In the genomic region with DNA sequence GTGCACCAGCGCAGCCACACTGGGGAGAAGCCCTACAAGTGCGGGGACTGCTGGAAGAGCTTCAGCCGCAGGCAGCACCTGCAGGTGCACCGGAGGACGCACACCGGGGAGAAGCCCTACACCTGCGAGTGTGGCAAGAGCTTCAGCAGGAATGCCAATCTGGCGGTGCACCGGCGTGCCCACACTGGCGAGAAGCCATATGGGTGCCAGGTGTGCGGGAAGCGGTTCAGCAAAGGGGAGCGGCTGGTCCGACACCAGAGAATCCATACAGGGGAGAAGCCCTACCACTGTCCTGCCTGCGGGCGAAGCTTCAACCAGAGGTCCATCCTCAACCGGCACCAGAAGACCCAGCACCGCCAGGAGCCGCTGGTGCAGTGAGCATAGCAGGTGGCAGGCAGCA, we compare ENCODE assay signal across 25 cellular contexts. TPM values are rescaled to one million over a fixed set of nuclear protein-coding genes. Genes with fewer than 3 reads are reported as not detected.
DNase-seq lines count a peak whose midpoint lies in the region; ATAC-seq, FAIRE-seq and TF ChIP-seq lines count a peak whose summit lies in the region.
"Had no signal": no experiment of that assay in that cellular context is flagged by ENCODE, and none has a peak within 500 bp of the region (broad histone marks: within the 10 kb centered on the region; RNA-seq: fewer than 3 reads in every experiment).

No MANE protein-coding gene starts in this region.

- H3K9me3 Mint-ChIP-seq in activated T-cell treated with anti-CD3 and anti-CD28 coated beads, Interleukin-2, amount 50 U/mL, for 72 hours: no peaks in the 10 kb centered on the region
- H3K9me3 Mint-ChIP-seq in CD14-positive monocyte: no peaks in the 10 kb centered on the region
- H3K9me3 Mint-ChIP-seq: CD4-positive, alpha-beta memory T cell had no signal

- H3K9me3 ChIP-seq in HUES64 (ENCODE audit: insufficient read depth, low read depth, low read length) (no peaks in the 10 kb centered on the region), aorta (ENCODE audit: control insufficient read depth, low read length) (no peaks in the 10 kb centered on the region)
- H3K9me3 ChIP-seq: A549; BLaER1 treated with 17β-estradiol and CSF1 and Interleukin-3, amounts not matched to agents 10 nM and 100 nM had no signal

- H3K36me3 ChIP-seq in HUES64 (ENCODE audit: insufficient read depth, low read length) (peaks cover 80% of the 10 kb centered on the region), bronchial epithelial cell (ENCODE audit: control insufficient read depth, insufficient read depth, low read length) (peaks cover 26% of the 10 kb centered on the region), aorta (ENCODE audit: control insufficient read depth in 1 of 2, insufficient read depth in 2 of 2, low read length in 1 of 2) (peaks cover 0 to 13% of the 10 kb centered on the region in 2 donors)

- H3K4me1 ChIP-seq in HUES64 (ENCODE audit: insufficient read depth, low read length): peaks cover 25% of the 10 kb centered on the region
- no peaks in the 10 kb centered on the region for H3K4me1 ChIP-seq in aorta (ENCODE audit: control insufficient read depth in 1 of 2, insufficient read depth in 2 of 2, low read length in 2 of 2)
- H3K4me1 ChIP-seq: A549 had no signal

- H3K36me3 Mint-ChIP-seq in activated T-cell treated with anti-CD3 and anti-CD28 coated beads, Interleukin-2, amount 50 U/mL, for 72 hours (ENCODE audit: insufficient read depth in 2 of 2): peaks cover 32 to 45% of the 10 kb centered on the region in 2 donors
- H3K36me3 Mint-ChIP-seq in CD14-positive monocyte: peaks cover 59 to 72% of the 10 kb centered on the region in 2 donors

- no peak for ATAC-seq in activated T-cell treated with anti-CD3 and anti-CD28 coated beads, Interleukin-2, amount 50 U/mL, for 72 hours (replicated peaks in 1 of 2)
- ATAC-seq in aorta (ENCODE audit: low FRiP score) (peak; percentile 23), GM18511 (IDR thresholded peaks at IDR 0.05; ENCODE audit: unreplicated experiment) (no peak)
- ATAC-seq: A549 had no signal

- H3K4me3 ChIP-seq in HUES64 (ENCODE audit: low read length) (no peak overlapping the region), bronchial epithelial cell (ENCODE audit: low read depth, low read length) (no peak overlapping the region), aorta (ENCODE audit: low read length in 2 of 2) (no peak overlapping the region)
- H3K4me3 ChIP-seq: A549; BLaER1 treated with 17β-estradiol and CSF1 and Interleukin-3, amounts not matched to agents 10 nM and 100 nM; GM23248 had no signal

- 96% methylated on average over 20 of the region's 20 CpGs for WGBS in HUES64
- WGBS in aorta, 2 donors: 94% methylated on average over 20 of the region's 20 CpGs

- H3K4me3 Mint-ChIP-seq in activated T-cell treated with anti-CD3 and anti-CD28 coated beads, Interleukin-2, amount 50 U/mL, for 72 hours: no peak overlapping the region
- H3K4me3 Mint-ChIP-seq in CD14-positive monocyte: no peak overlapping the region
- H3K4me3 Mint-ChIP-seq: CD4-positive, alpha-beta memory T cell had no signal

- H3K9ac ChIP-seq in HUES64 (ENCODE audit: low read depth, low read length): no peak overlapping the region
- H3K9ac ChIP-seq: BLaER1 treated with 17β-estradiol and CSF1 and Interleukin-3, amounts not matched to agents 10 nM and 100 nM; GM23248 had no signal

- intact Hi-C loops in aorta (cut with DNase I): no loop called here
- intact Hi-C loops in CD14-positive monocyte (cut with micrococcal nuclease): no loop called here

- no peaks in the 10 kb centered on the region for H3K27me3 Mint-ChIP-seq in activated T-cell treated with anti-CD3 and anti-CD28 coated beads, Interleukin-2, amount 50 U/mL, for 72 hours (ENCODE audit: low read depth)
- H3K27me3 Mint-ChIP-seq in CD14-positive monocyte (ENCODE audit: low read depth in 3 of 3): peaks cover 0 to 2% (median 0%) of the 10 kb centered on the region in 3 donors
- H3K27me3 Mint-ChIP-seq: CD4-positive, alpha-beta memory T cell had no signal

- H3K27me3 ChIP-seq in HUES64 (ENCODE audit: insufficient read depth, low read length): no peaks in the 10 kb centered on the region
- H3K27me3 ChIP-seq in bronchial epithelial cell (ENCODE audit: control insufficient read depth, insufficient read depth, low read length): no peaks in the 10 kb centered on the region
- H3K27me3 ChIP-seq in aorta (ENCODE audit: control insufficient read depth in 1 of 2, insufficient read depth in 2 of 2, low read length in 1 of 2): no peaks in the 10 kb centered on the region
- H3K27me3 ChIP-seq: BLaER1 treated with 17β-estradiol and CSF1 and Interleukin-3, amounts not matched to agents 10 nM and 100 nM had no signal

- peak overlapping the region; percentile 44 for H3K27ac Mint-ChIP-seq in activated T-cell treated with anti-CD3 and anti-CD28 coated beads, Interleukin-2, amount 50 U/mL, for 72 hours
- peak overlapping the region in 2 of 7 donors; percentile 36 to 49 for H3K27ac Mint-ChIP-seq in CD14-positive monocyte

- TF ChIP-seq CTCF in bronchial epithelial cell (IDR thresholded peaks at IDR 0.05; ENCODE audit: insufficient read depth, low read length, severe bottlenecking) (no peak), CD14-positive monocyte (IDR thresholded peaks at IDR 0.05) (no peak)

- H3K27ac ChIP-seq in HUES64 (ENCODE audit: low read depth, low read length) (peak overlapping the region; percentile 42; the same call in 1 of the 2 replicates), aorta (ENCODE audit: low read depth in 1 of 2, low read length in 2 of 2) (no peak overlapping the region)
- H3K27ac ChIP-seq: A549; BLaER1 treated with 17β-estradiol and CSF1 and Interleukin-3, amounts not matched to agents 10 nM and 100 nM; GM23248 had no signal

- FAIRE-seq in bronchial epithelial cell (lab: Jason Lieb, UNC): peak; percentile 18
- FAIRE-seq: A549, G401.6 had no signal

- H3K4me1 Mint-ChIP-seq in activated T-cell treated with anti-CD3 and anti-CD28 coated beads, Interleukin-2, amount 50 U/mL, for 72 hours (ENCODE audit: low read depth): peaks cover 79% of the 10 kb centered on the region
- peaks cover 39% of the 10 kb centered on the region for H3K4me1 Mint-ChIP-seq in CD14-positive monocyte

- DNase-seq in activated T-cell treated with anti-CD3 and anti-CD28 coated beads, Interleukin-2, amount 50 U/mL, for 72 hours: no peak
- DNase-seq in activated T-cell treated with anti-CD3 and anti-CD28 coated beads, Interleukin-2, amount 50 U/mL, for 48 hours: no peak
- DNase-seq in bronchial epithelial cell (ENCODE audit: low read depth): no peak
- no peak for DNase-seq in aorta
- no peak for DNase-seq in CD14-positive monocyte (ENCODE audit: low spot score)
- DNase-seq: AML-193; CD4-positive, alpha-beta memory T cell; COR-L47; GM23248; HCEC 1CT; Kasumi-1; NCI-H1092 treated with DMSO at 0.1 percent for 48 hours; NCI-H1436; NCI-H187; NCI-H2081 treated with DMSO at 0.1 percent for 48 hours; NCI-H524; NCI-H748 treated with DMSO at 0.1 percent for 48 hours; NK-92 treated with Interleukin-12 subunit alpha and Interleukin-12 subunit beta, amount 100 ng/mL, for 24 hours; RPMI8226; SHP77 treated with DMSO at 0.1 percent for 48 hours had no signal

RNA-seq across cellular contexts. Expression of gene ZSCAN25, which starts 12.9 kb away (rescaled TPM):
- 10 to 100 TPM; 32.4 to 35.6 TPM for total RNA-seq in activated T-cell treated with anti-CD3 and anti-CD28 coated beads, Interleukin-2, amount 50 U/mL, for 72 hours
- polyA plus RNA-seq in HUES64 (2013, experiment 1 of 2): 8.9 TPM
- polyA plus RNA-seq in HUES64 (2013, experiment 2 of 2): 9.2 TPM
- total RNA-seq in bronchial epithelial cell (12.4 and 13.8 TPM in 2 replicates), aorta (10 to 100 TPM; 16.2 to 22.5 TPM)
- polyA plus RNA-seq in aorta (1 to 10 TPM; 2.1 to 7.4 TPM), CD14-positive monocyte (1 to 10 TPM; 4.3 to 6.1 TPM)

RNA-seq across cellular contexts. Expression of gene TMEM225B, which starts 31.6 kb away (rescaled TPM):
- 1 to 10 TPM; 2.5 to 4.3 TPM for total RNA-seq in activated T-cell treated with anti-CD3 and anti-CD28 coated beads, Interleukin-2, amount 50 U/mL, for 72 hours
- not detected for polyA plus RNA-seq in HUES64 (2013, experiment 1 of 2)
- polyA plus RNA-seq in HUES64 (2013, experiment 2 of 2): 0.32 TPM
- 0.53 and 0.77 TPM in 2 replicates for total RNA-seq in bronchial epithelial cell
- total RNA-seq in aorta: 1 to 10 TPM in 1 of 2 donors, under 1 TPM in 1; 0.52 to 1.7 TPM
- polyA plus RNA-seq in aorta: 1 to 10 TPM in 1 of 2 donors, under 1 TPM in 1; 0.63 to 1.3 TPM
- polyA plus RNA-seq in CD14-positive monocyte: under 1 TPM in 1 of 2 donors, not detected in 1; 0.20 TPM
- total RNA-seq: GM23248 had no signal

RNA-seq across cellular contexts. Expression of gene CYP3A5, which starts 50.2 kb away (rescaled TPM):
- under 1 TPM in 1 of 2 donors, not detected in 1; 0.36 TPM for total RNA-seq in activated T-cell treated with anti-CD3 and anti-CD28 coated beads, Interleukin-2, amount 50 U/mL, for 72 hours
- polyA plus RNA-seq in HUES64 (2013, experiment 1 of 2): 0.25 TPM
- polyA plus RNA-seq in HUES64 (2013, experiment 2 of 2): not detected
- 3.7 and 30.2 TPM in 2 replicates for total RNA-seq in bronchial epithelial cell
- 1 to 10 TPM in 1 of 2 donors, not detected in 1; 3.4 TPM for total RNA-seq in aorta
- polyA plus RNA-seq in aorta: 10 to 100 TPM in 1 of 2 donors, under 1 TPM in 1; 0.61 to 24.3 TPM
- under 1 TPM in 1 of 2 donors, not detected in 1; 0.05 TPM for polyA plus RNA-seq in CD14-positive monocyte
- total RNA-seq: CD4-positive, alpha-beta memory T cell; GM23248 had no signal
